ENCODE assay signal across 35 cellular contexts in the genomic region with DNA sequence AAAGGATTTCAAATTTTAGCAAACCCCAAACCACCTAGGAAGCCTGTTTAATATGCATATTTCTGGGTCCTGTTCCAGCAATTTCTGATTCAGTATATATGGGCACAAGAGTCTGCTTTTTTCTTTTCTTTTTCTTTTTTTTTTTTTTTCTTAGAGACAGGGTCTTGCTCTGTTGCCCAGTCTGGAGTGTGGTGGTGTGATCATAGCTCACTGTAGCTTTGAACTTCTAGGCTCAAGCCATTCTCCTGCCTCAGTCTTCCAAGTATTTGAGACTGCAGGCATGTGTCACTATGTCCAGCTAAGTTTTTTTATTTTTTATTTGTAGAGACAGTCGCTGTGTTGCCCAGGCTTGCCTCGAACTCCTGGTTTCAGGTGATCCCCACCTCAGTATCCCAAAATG.
"Had no signal": no experiment of that assay in that cellular context is flagged by ENCODE, and none has a peak within 500 bp of the region (broad histone marks: within the 10 kb centered on the region; RNA-seq: fewer than 3 reads in every experiment).

No MANE protein-coding gene starts in this region.

- H3K27me3 ChIP-seq: MG63 had no signal

- DNase-seq: Karpas-422, Kasumi-1, MG63, MM.1S, MV-4-11, NCI-H1048, NCI-H1092, NCI-H1092 treated with DMSO at 0.1 percent for 48 hours, NCI-H1105, NCI-H1105 treated with DMSO at 0.1 percent for 48 hours, NCI-H1417, NCI-H1417 treated with DMSO at 0.1 percent for 48 hours, NCI-H1436, NCI-H1436 treated with DMSO at 0.1 percent for 48 hours, NCI-H146, NCI-H1694, NCI-H1694 treated with DMSO at 0.1 percent for 48 hours, NCI-H187, NCI-H187 treated with DMSO at 0.1 percent for 48 hours, NCI-H1930, NCI-H2029, NCI-H2029 treated with DMSO at 0.1 percent for 48 hours, NCI-H2081, NCI-H2081 treated with DMSO at 0.1 percent for 48 hours, NCI-H2107, NCI-H2171, NCI-H2171 treated with DMSO at 0.1 percent for 48 hours, NCI-H2227 treated with DMSO at 0.1 percent for 48 hours, NCI-H226, NCI-H345, NCI-H446, NCI-H446 treated with DMSO at 0.1 percent for 48 hours, NCI-H510A, NCI-H510A treated with DMSO at 0.1 percent for 48 hours, NCI-H524 had no signal

- H3K4me3 ChIP-seq: MG63 had no signal
